ENCODE assay signal across 8 cellular contexts in genomic region chr17:77735341-77736206, GRCh38.
DNase-seq lines count a peak whose midpoint lies in the region; ATAC-seq and TF ChIP-seq lines count a peak whose summit lies in the region.

No MANE protein-coding gene starts in this region.

- H3K4me2 ChIP-seq in PC-3 (ENCODE audit: low read length) = no peak overlapping the region

- H3K9me3 ChIP-seq in SK-N-MC (ENCODE audit: low read depth, low read length) = no peaks in the 10 kb centered on the region
- H3K9me3 ChIP-seq in thoracic aorta = no peaks in the 10 kb centered on the region
- H3K9me3 ChIP-seq in PC-3 (ENCODE audit: low read length) = peaks cover 8% of the 10 kb centered on the region; the same call in 1 of the 2 replicates

- CTCF ChIA-PET in PC-3 (lab: Charles Lee) = no interaction called here

- no peaks in the 10 kb centered on the region for H3K79me2 ChIP-seq in PC-3 (ENCODE audit: low read length)

- BruUV-seq in PC-3 (replicated peaks; lab: Mats Ljungman, UMichigan) = no TSS peak

- intact Hi-C loops in PC-3 (cut with micrococcal nuclease) = loop anchor here (10.0 kb wide), 1 partner anchor 279 kb away; no protein-coding TSS in a partner anchor

- DNase-seq in NCI-H1417 (lab: John Stamatoyannopoulos, UW) = peak; percentile 84 to 95 (median 92)
- DNase-seq in SK-N-MC (ENCODE audit: low read depth, low spot score) = no peak
- DNase-seq in hypothalamus (lab: John Stamatoyannopoulos, UW) = peak in 28 of 51 donors; percentile 15 to 60 (median 35)
- DNase-seq in thoracic aorta (ENCODE audit: low spot score) = peak; percentile 41
- DNase-seq in NAMALWA (ENCODE audit: low spot score) = no peak
- no peak for DNase-seq in PC-3

- H3K4me1 ChIP-seq in thoracic aorta (ENCODE audit: control insufficient read depth in 1 of 2, low read depth in 2 of 2) (peaks cover 24 to 58% of the 10 kb centered on the region in 2 donors), PC-3 (ENCODE audit: insufficient read depth, low read length) (no peaks in the 10 kb centered on the region)

- H3K36me3 ChIP-seq in SK-N-MC (ENCODE audit: insufficient read depth, low read length) (no peaks in the 10 kb centered on the region), thoracic aorta (no peaks in the 10 kb centered on the region), PC-3 (ENCODE audit: low read depth, low read length) (no peaks in the 10 kb centered on the region)

- no peak for TF ChIP-seq CTCF in thoracic aorta (IDR thresholded peaks at IDR 0.05)
- no peak for TF ChIP-seq CTCF in PC-3 (conservative IDR thresholded peaks at IDR 0.05; ENCODE audit: low read depth, low read length)

- no peaks in the 10 kb centered on the region for H4K20me1 ChIP-seq in PC-3 (ENCODE audit: low read length)

- H2AFZ ChIP-seq in PC-3 (ENCODE audit: low read length) = no peak overlapping the region

- H3K27me3 ChIP-seq in thoracic aorta (replicated peaks; ENCODE audit: insufficient read depth) (no peaks in the 10 kb centered on the region), PC-3 (ENCODE audit: low read length) (peaks cover 88% of the 10 kb centered on the region)

- H3K27ac ChIP-seq in SK-N-MC (peak overlapping the region; percentile 83), thoracic aorta (peak overlapping the region; percentile 66 to 80), PC-3 (ENCODE audit: low read length) (no peak overlapping the region)

- H3K4me3 ChIP-seq in SK-N-MC (peak overlapping the region; percentile 75), thoracic aorta (peak overlapping the region; percentile 48), PC-3 (ENCODE audit: low read length) (no peak overlapping the region)

- POLR2A ChIA-PET in PC-3 (lab: Charles Lee; ENCODE audit: unreplicated experiment) = interaction anchor here (0.6 kb wide), 1 partner anchor 903 kb away, joined by 5 read pairs; no protein-coding TSS in a partner anchor

- no peaks in the 10 kb centered on the region for H3F3A ChIP-seq in PC-3 (ENCODE audit: low read length, unreplicated experiment)

- peak; percentile 80 for ATAC-seq in thoracic aorta (ENCODE audit: insufficient number of reproducible peaks, low FRiP score, low read depth)
- no peak for ATAC-seq in HG03432 (IDR thresholded peaks at IDR 0.05; ENCODE audit: unreplicated experiment)
- no peak for ATAC-seq in PC-3
- ATAC-seq in GM21825 (IDR thresholded peaks at IDR 0.05; ENCODE audit: unreplicated experiment) = no peak

- H3K9me2 ChIP-seq in PC-3 (replicated peaks; ENCODE audit: low read length) = no peaks in the 10 kb centered on the region

- no peak overlapping the region for H3K9ac ChIP-seq in SK-N-MC (ENCODE audit: insufficient read length)
- no peak overlapping the region for H3K9ac ChIP-seq in PC-3 (ENCODE audit: low read length)

Comparison
In these comparisons a context has a peak if more than half of its experiments do, and no peak if none do; other contexts are left out.
1. DNase-seq: peak in NCI-H1417 (3 of 3), hypothalamus (28 of 51) and thoracic aorta (single experiment); none in SK-N-MC (single experiment), NAMALWA (single experiment) and PC-3 (single experiment).